In the genomic region with DNA sequence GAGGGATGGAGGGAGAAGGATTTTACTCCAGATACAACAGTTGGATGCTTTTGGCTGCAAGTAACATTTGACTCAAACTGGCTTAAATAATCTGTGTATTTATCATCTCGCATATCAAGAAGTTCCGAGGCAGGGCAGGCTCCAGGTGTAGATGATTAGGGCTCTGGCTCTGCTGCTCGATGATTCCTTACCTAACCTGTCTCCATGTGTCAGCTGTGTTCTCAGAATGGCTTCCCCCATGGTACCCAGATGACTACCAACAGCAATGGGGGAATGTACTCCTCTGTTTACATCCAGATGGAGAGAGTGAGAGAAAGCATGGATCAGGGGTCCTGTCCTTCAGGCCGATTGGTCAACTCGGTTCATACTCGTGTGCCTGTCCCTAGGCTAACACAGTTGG, we compare ENCODE assay signal across 17 cellular contexts.
DNase-seq lines count a peak whose midpoint lies in the region; ATAC-seq, FAIRE-seq and TF ChIP-seq lines count a peak whose summit lies in the region.
"Had no signal": no experiment of that assay in that cellular context is flagged by ENCODE, and none has a peak within 500 bp of the region (broad histone marks: within the 10 kb centered on the region; RNA-seq: fewer than 3 reads in every experiment).

No MANE protein-coding gene starts in this region.

- H3K4me1 Mint-ChIP-seq in HFFc6 (ENCODE audit: low read depth), result peaks cover 42% of the 10 kb centered on the region

- H3K27ac ChIP-seq in H1 (ENCODE audit: low read depth, low read length) (no peak overlapping the region), neuronal stem cell (replicated peaks; ENCODE audit: low read length) (no peak overlapping the region), ascending aorta (no peak overlapping the region)
- H3K27ac ChIP-seq: GM23248 had no signal

- H3K14ac ChIP-seq in H1 (ENCODE audit: insufficient read length), result no peak overlapping the region
- no peak overlapping the region for H3K14ac ChIP-seq in neuronal stem cell (ENCODE audit: low read length)

- TF ChIP-seq RAD21 in H1 (IDR thresholded peaks at IDR 0.05 in 1 of 2, conservative IDR thresholded peaks at IDR 0.05 in 1 of 2; ENCODE audit: low read depth in 2 of 2, low read length in 2 of 2), result no peak

- H4K91ac ChIP-seq in H1 (replicated peaks; ENCODE audit: insufficient read length, low read length) (no peak overlapping the region), neuronal stem cell (ENCODE audit: low read depth, low read length, poor library complexity) (no peak overlapping the region)

- H3K27ac Mint-ChIP-seq in HFFc6, result peak overlapping the region; percentile 85
- H3K27ac Mint-ChIP-seq: H9 had no signal

- H3K27me3 Mint-ChIP-seq in HFFc6 (ENCODE audit: insufficient read depth), result no peaks in the 10 kb centered on the region; the same call in 1 of the 2 replicates

- no peaks in the 10 kb centered on the region for H4K20me1 ChIP-seq in H1 (replicated peaks in 1 of 2; ENCODE audit: control insufficient read depth in 1 of 2, insufficient read depth in 2 of 2, low read length in 2 of 2)

- CTCF ChIA-PET in H1 (lab: Charles Lee; ENCODE audit: partially characterized antibody), result interaction anchor here (1.5 kb wide), 1 partner anchor 886 kb away, joined by 4 read pairs; no protein-coding TSS in a partner anchor

- H3K9me3 Mint-ChIP-seq in HFFc6, result peaks cover 1% of the 10 kb centered on the region

- no peak overlapping the region for H2AFZ ChIP-seq in H1 (ENCODE audit: low read length)
- H2AFZ ChIP-seq in neuronal stem cell (ENCODE audit: low read length), result no peak overlapping the region
- H2AFZ ChIP-seq: GM23248 had no signal

- H2AK5ac ChIP-seq in H1 (ENCODE audit: low read depth, low read length) (no peak overlapping the region; the same call in 1 of the 2 replicates), neuronal stem cell (ENCODE audit: low read depth, low read length) (no peak overlapping the region)

- no peaks in the 10 kb centered on the region for H3K36me3 ChIP-seq in H1 (ENCODE audit: control insufficient read depth in 2 of 4, insufficient read depth in 4 of 4, low read length in 3 of 4)
- H3K36me3 ChIP-seq in neuronal stem cell (replicated peaks in 1 of 2; ENCODE audit: control insufficient read depth in 2 of 2, insufficient read depth in 2 of 2, low read length in 2 of 2), result no peaks in the 10 kb centered on the region
- no peaks in the 10 kb centered on the region for H3K36me3 ChIP-seq in ascending aorta

- TF ChIP-seq EP300 in H1 (IDR thresholded peaks at IDR 0.05; ENCODE audit: borderline replicate concordance in 1 of 2, low read depth in 2 of 2, low read length in 2 of 2), result no peak

- POLR2A ChIA-PET in H1 (lab: Charles Lee; ENCODE audit: partially characterized antibody), result interaction anchor here (1.0 to 1.4 kb wide), 2 partner anchors 16 to 92 kb away, joined by 3 to 4 read pairs; no protein-coding TSS in a partner anchor

- H3K9ac ChIP-seq in H1 (replicated peaks in 1 of 4; ENCODE audit: extremely low read depth in 1 of 4, low read depth in 3 of 4, low read length in 3 of 4) (no peak overlapping the region), neuronal stem cell (ENCODE audit: low read depth, low read length, poor library complexity) (no peak overlapping the region)
- H3K9ac ChIP-seq: GM23248 had no signal

- no peak overlapping the region for H3K56ac ChIP-seq in H1 (replicated peaks; ENCODE audit: insufficient read length, low read depth, low read length)

- ATAC-seq in GM18502 (IDR thresholded peaks at IDR 0.05; ENCODE audit: poor library complexity, unreplicated experiment), result no peak
- ATAC-seq: GM12878, HCT116 had no signal

- H3K18ac ChIP-seq in H1 (ENCODE audit: extremely low read depth, low read length) (no peak overlapping the region), neuronal stem cell (ENCODE audit: low read length) (no peak overlapping the region)

- H3K4ac ChIP-seq in H1 (replicated peaks; ENCODE audit: insufficient read length, low read depth, low read length) (no peak overlapping the region), neuronal stem cell (ENCODE audit: low read length) (no peak overlapping the region)

- TF ChIP-seq CTCF in HFFc6 (IDR thresholded peaks at IDR 0.05) (no peak), H1 (IDR thresholded peaks at IDR 0.05; ENCODE audit: control extremely low read depth in 1 of 3, insufficient read depth in 1 of 3, low read depth in 1 of 3, low read length in 3 of 3) (no peak), GM20000 (IDR thresholded peaks at IDR 0.05; ENCODE audit: extremely low read depth, missing control alignments) (no peak), ascending aorta (IDR thresholded peaks at IDR 0.05) (no peak)

- no peak for TF ChIP-seq POLR2A in H1 (IDR thresholded peaks at IDR 0.05; ENCODE audit: control extremely low read depth in 1 of 2, low read depth in 2 of 2, low read length in 2 of 2)

- peaks cover 0 to 4% (median 3%) of the 10 kb centered on the region in 4 experiments; a peak in 4 of 7 replicates for H3K4me1 ChIP-seq in H1 (replicated peaks in 1 of 4; ENCODE audit: control insufficient read depth in 3 of 4, insufficient read depth in 4 of 4, low read length in 3 of 4)
- peaks cover 8 to 19% of the 10 kb centered on the region in 2 donors for H3K4me1 ChIP-seq in neuronal stem cell (ENCODE audit: control insufficient read depth in 2 of 2, insufficient read depth in 1 of 2, low read depth in 1 of 2, low read length in 2 of 2)
- H3K4me1 ChIP-seq in ascending aorta, result no peaks in the 10 kb centered on the region

- no peaks in the 10 kb centered on the region; the same call in 1 of the 2 replicates for H3K23me2 ChIP-seq in H1 (ENCODE audit: low read depth, low read length)

- FAIRE-seq in H1 (lab: Jason Lieb, UNC), result no peak
- FAIRE-seq: GM12878 had no signal

- H3K23ac ChIP-seq in H1 (ENCODE audit: insufficient read length), result no peak overlapping the region
- H3K23ac ChIP-seq in neuronal stem cell (ENCODE audit: low read depth, low read length, poor library complexity), result no peak overlapping the region

- no peak overlapping the region for H3K4me2 ChIP-seq in H1 (ENCODE audit: insufficient read depth in 1 of 2, low read depth in 2 of 2, low read length in 2 of 2)
- no peak overlapping the region for H3K4me2 ChIP-seq in neuronal stem cell (ENCODE audit: insufficient read depth, low read length, poor library complexity, severe bottlenecking)

- no peak overlapping the region for H3K4me3 Mint-ChIP-seq in HFFc6
- H3K4me3 Mint-ChIP-seq: CD4-positive, alpha-beta memory T cell; H9 had no signal

- H3K9me3 ChIP-seq in H1 (ENCODE audit: insufficient read depth in 2 of 2, low read depth in 1 of 2, low read length in 1 of 2) (no peaks in the 10 kb centered on the region), neuronal stem cell (replicated peaks in 1 of 2; ENCODE audit: control insufficient read depth in 2 of 2, insufficient read depth in 1 of 2, low read depth in 1 of 2, low read length in 2 of 2) (no peaks in the 10 kb centered on the region), ascending aorta (no peaks in the 10 kb centered on the region)

- intact Hi-C loops in ascending aorta (cut with DNase I), result no loop called here

- no peak overlapping the region for H3K4me3 ChIP-seq in H1 (ENCODE audit: extremely low read depth in 1 of 4, insufficient read depth in 2 of 4, low read depth in 3 of 4, low read length in 4 of 4)
- no peak overlapping the region for H3K4me3 ChIP-seq in neuronal stem cell (ENCODE audit: low read length in 2 of 2)
- H3K4me3 ChIP-seq in ascending aorta, result no peak overlapping the region
- H3K4me3 ChIP-seq: GM12878, GM23248 had no signal

- H3K27me3 ChIP-seq in H1 (replicated peaks in 1 of 4; ENCODE audit: control insufficient read depth in 3 of 4, extremely low read depth in 1 of 4, insufficient read depth in 3 of 4, low read length in 3 of 4), result peaks cover 0 to 7% (median 4%) of the 10 kb centered on the region in 4 experiments; a peak in 3 of 7 replicates
- no peaks in the 10 kb centered on the region for H3K27me3 ChIP-seq in neuronal stem cell (ENCODE audit: control insufficient read depth in 3 of 3, insufficient read depth in 3 of 3, low read depth in 1 of 3, low read length in 3 of 3)
- no peaks in the 10 kb centered on the region for H3K27me3 ChIP-seq in ascending aorta

- peaks cover 7% of the 10 kb centered on the region for H3K36me3 Mint-ChIP-seq in HFFc6 (ENCODE audit: low read depth)
- H3K36me3 Mint-ChIP-seq: CD4-positive, alpha-beta memory T cell had no signal

- H2BK120ac ChIP-seq in H1 (replicated peaks; ENCODE audit: low read depth, low read length), result no peak overlapping the region
- no peak overlapping the region for H2BK120ac ChIP-seq in neuronal stem cell (ENCODE audit: low read depth, low read length)

- 92% methylated on average over 6 of the region's 6 CpGs; no CpG with 5 or more reads in 1 of the 2 experiments for WGBS in H1 (ENCODE audit: extremely low coverage in 1 of 2, insufficient coverage in 1 of 2, insufficient read length in 1 of 2, insufficient replicate concordance in 2 of 2, low coverage in 1 of 2, low lambda C conversion rate in 2 of 2, missing lambda C conversion rate in 1 of 2), 2 experiments
- WGBS in neuronal stem cell (ENCODE audit: extremely low coverage in 2 of 2, insufficient read length in 2 of 2, insufficient replicate concordance in 1 of 2), 2 donors, result no CpG with 5 or more reads among the region's 6 CpGs

- H2BK5ac ChIP-seq in H1 (ENCODE audit: low read depth, low read length) (no peak overlapping the region; the same call in 1 of the 2 replicates), neuronal stem cell (ENCODE audit: low read length) (no peak overlapping the region)

- H2BK15ac ChIP-seq in H1 (ENCODE audit: low read length) (0 out of 2 replicates have a peak overlapping the region, but pooled peaks have one; percentile 31), neuronal stem cell (ENCODE audit: low read length) (peak overlapping the region; percentile 76)

- H3K79me2 ChIP-seq in H1 (ENCODE audit: control insufficient read depth in 1 of 2, insufficient read depth in 2 of 2, low read length in 2 of 2), result no peaks in the 10 kb centered on the region

- H4K8ac ChIP-seq in H1 (ENCODE audit: extremely low read depth, insufficient read depth, low read length) (no peak overlapping the region), neuronal stem cell (ENCODE audit: low read depth, low read length) (no peak overlapping the region)

- H4K5ac ChIP-seq in H1 (ENCODE audit: insufficient read length, low read depth, low read length), result no peak overlapping the region

- H2BK20ac ChIP-seq in H1 (ENCODE audit: low read length), result no peak overlapping the region

- DNase-seq in HFFc6 (no peak), H1 (ENCODE audit: low read depth in 1 of 2, low spot score in 2 of 2) (no peak), neuronal stem cell (ENCODE audit: low spot score) (no peak), GM20000 (ENCODE audit: low spot score) (no peak), ascending aorta (ENCODE audit: low spot score in 2 of 2) (no peak), NCI-H2227 (lab: John Stamatoyannopoulos, UW; ENCODE audit: unreplicated experiment) (no peak)
- DNase-seq: 8988T; C1 segment of cervical spinal cord; Calu3; CD4-positive, alpha-beta memory T cell; COR-L47; DMS79 treated with DMSO at 0.1 percent for 48 hours; GM23248; H9 had no signal

- H2BK12ac ChIP-seq in H1 (ENCODE audit: low read depth, low read length), result peak overlapping the region; percentile 68; the same call in 1 of the 2 replicates
- no peak overlapping the region for H2BK12ac ChIP-seq in neuronal stem cell (ENCODE audit: low read length)

- H3K79me1 ChIP-seq in H1 (ENCODE audit: low read depth, low read length) (no peaks in the 10 kb centered on the region), neuronal stem cell (ENCODE audit: low read depth, low read length) (no peaks in the 10 kb centered on the region)
